33 cellular contexts compared by ENCODE assay signal in genomic region chrY:9041474-9041873, GRCh38.
"Had no signal": no experiment of that assay in that cellular context is flagged by ENCODE, and none has a peak within 500 bp of the region (broad histone marks: within the 10 kb centered on the region; RNA-seq: fewer than 3 reads in every experiment).

No MANE protein-coding gene starts in this region.

- H3K27me3 Mint-ChIP-seq: activated CD4-positive, alpha-beta memory T cell treated with anti-CD3 and anti-CD28 coated beads, Interleukin-2, amount 10 ng/mL, durations not matched to agents 7 days and 5 days; activated naive CD4-positive, alpha-beta T cell treated with anti-CD3 and anti-CD28 coated beads, Interleukin-2, amount 50 U/mL, for 24 hours; activated naive CD8-positive, alpha-beta T cell treated with anti-CD3 and anti-CD28 coated beads, Interleukin-2, amount 10 ng/mL, durations not matched to agents 7 days and 5 days; activated T-cell treated with anti-CD3 and anti-CD28 coated beads, Interleukin-2, amount 50 U/mL, for 24 hours; central memory CD8-positive, alpha-beta T cell had no signal

- H3K9me2 ChIP-seq: SK-N-SH had no signal

- H3K36me3 Mint-ChIP-seq: activated naive CD4-positive, alpha-beta T cell treated with anti-CD3 and anti-CD28 coated beads, Interleukin-2, amount 50 U/mL, for 24 hours; activated naive CD8-positive, alpha-beta T cell treated with anti-CD3 and anti-CD28 coated beads, Interleukin-2, amount 10 ng/mL, durations not matched to agents 7 days and 5 days had no signal

- H3K4me1 ChIP-seq: ascending aorta, Peyer's patch, SJSA1 had no signal

- H3K27me3 ChIP-seq: ascending aorta, cardiac muscle cell, Peyer's patch, SJSA1 had no signal

- H3K27ac Mint-ChIP-seq: activated CD4-positive, alpha-beta memory T cell treated with anti-CD3 and anti-CD28 coated beads, Interleukin-2, amount 10 ng/mL, durations not matched to agents 7 days and 5 days; activated naive CD4-positive, alpha-beta T cell treated with anti-CD3 and anti-CD28 coated beads, Interleukin-2, amount 50 U/mL, for 24 hours; activated naive CD8-positive, alpha-beta T cell treated with anti-CD3 and anti-CD28 coated beads, Interleukin-2, amount 10 ng/mL, durations not matched to agents 7 days and 5 days; activated T-cell treated with anti-CD3 and anti-CD28 coated beads, Interleukin-2, amount 50 U/mL, for 24 hours; activated T-helper 2 cell treated with anti-CD3 and anti-CD28 coated beads, Interferon-gamma antibody, Interleukin-2, Interleukin-4, amounts not matched to agents 10 μg/mL and 5 μg/mL and 100 μg/mL, durations not matched to agents 14 hours and 24 hours and 36 hours; T-helper 1 cell treated with Interleukin-12 subunit alpha and Interleukin-12 subunit beta and Interleukin-4 antibody, amounts not matched to agents 30 μg/mL and 1 μg/mL, for 36 hours; T-helper 2 cell treated with Interferon-gamma antibody and Interleukin-4, amounts not matched to agents 5 μg/mL and 100 μg/mL, for 36 hours had no signal

- DNase-seq: activated CD4-positive, alpha-beta memory T cell treated with anti-CD3 and anti-CD28 coated beads, Interleukin-2, amount 10 ng/mL, durations not matched to agents 7 days and 5 days; activated CD4-positive, alpha-beta T cell treated with anti-CD3 and anti-CD28 coated beads for 4 hours; activated CD4-positive, alpha-beta T cell treated with anti-CD3 and anti-CD28 coated beads, Interleukin-2, amount 50 U/mL, for 1 hour; activated gamma-delta T cell; activated naive CD4-positive, alpha-beta T cell treated with Interleukin-2 at 50 U/mL for 16 hours; activated naive CD8-positive, alpha-beta T cell treated with anti-CD3 and anti-CD28 coated beads, Interleukin-2, amount 10 ng/mL, durations not matched to agents 7 days and 5 days; activated T-cell treated with anti-CD3 and anti-CD28 coated beads, Interleukin-2, amount 50 U/mL, for 24 hours; amygdala; MM.1S; MV-4-11; NCI-H1092; NCI-H1436 treated with DMSO at 0.1 percent for 48 hours; NCI-H1694 treated with DMSO at 0.1 percent for 48 hours; NCI-H2029; NCI-H510A; NCI-H526; NCI-H748 treated with DMSO at 0.1 percent for 48 hours; NK-92 treated with Interleukin-12 subunit alpha and Interleukin-12 subunit beta, amount 100 ng/mL, for 24 hours; PC-3; Peyer's patch; RPMI8226; SHP77 treated with DMSO at 0.1 percent for 48 hours; SK-N-SH had no signal

- H3K9me3 ChIP-seq: ascending aorta, Peyer's patch, SJSA1, SK-N-SH had no signal

- H3K4me1 Mint-ChIP-seq: activated CD4-positive, alpha-beta memory T cell treated with anti-CD3 and anti-CD28 coated beads, Interleukin-2, amount 10 ng/mL, durations not matched to agents 7 days and 5 days; activated naive CD4-positive, alpha-beta T cell treated with anti-CD3 and anti-CD28 coated beads, Interleukin-2, amount 50 U/mL, for 24 hours; activated naive CD8-positive, alpha-beta T cell treated with anti-CD3 and anti-CD28 coated beads, Interleukin-2, amount 10 ng/mL, durations not matched to agents 7 days and 5 days; central memory CD8-positive, alpha-beta T cell had no signal

- H3K27ac ChIP-seq: ascending aorta, cardiac muscle cell, KMS-11, Peyer's patch, SJSA1 had no signal

- H3K9me3 Mint-ChIP-seq: activated CD4-positive, alpha-beta memory T cell treated with anti-CD3 and anti-CD28 coated beads, Interleukin-2, amount 10 ng/mL, durations not matched to agents 7 days and 5 days; activated naive CD4-positive, alpha-beta T cell treated with anti-CD3 and anti-CD28 coated beads, Interleukin-2, amount 50 U/mL, for 24 hours; activated naive CD8-positive, alpha-beta T cell treated with anti-CD3 and anti-CD28 coated beads, Interleukin-2, amount 10 ng/mL, durations not matched to agents 7 days and 5 days; activated T-cell treated with anti-CD3 and anti-CD28 coated beads, Interleukin-2, amount 50 U/mL, for 24 hours; T-helper 1 cell treated with Interleukin-12 subunit alpha and Interleukin-12 subunit beta and Interleukin-4 antibody, amounts not matched to agents 30 μg/mL and 1 μg/mL, for 36 hours; T-helper 2 cell treated with Interferon-gamma antibody and Interleukin-4, amounts not matched to agents 5 μg/mL and 100 μg/mL, for 36 hours had no signal

- H3K36me3 ChIP-seq: ascending aorta, cardiac muscle cell, Peyer's patch, SJSA1 had no signal

- H3K4me3 Mint-ChIP-seq: activated CD4-positive, alpha-beta memory T cell treated with anti-CD3 and anti-CD28 coated beads, Interleukin-2, amount 10 ng/mL, durations not matched to agents 7 days and 5 days; activated naive CD4-positive, alpha-beta T cell treated with anti-CD3 and anti-CD28 coated beads, Interleukin-2, amount 50 U/mL, for 24 hours; activated naive CD8-positive, alpha-beta T cell treated with anti-CD3 and anti-CD28 coated beads, Interleukin-2, amount 10 ng/mL, durations not matched to agents 7 days and 5 days; activated T-cell treated with anti-CD3 and anti-CD28 coated beads, Interleukin-2, amount 50 U/mL, for 24 hours; central memory CD8-positive, alpha-beta T cell; T-helper 1 cell treated with Interleukin-12 subunit alpha and Interleukin-12 subunit beta and Interleukin-4 antibody, amounts not matched to agents 30 μg/mL and 1 μg/mL, for 36 hours; T-helper 2 cell treated with Interferon-gamma antibody and Interleukin-4, amounts not matched to agents 5 μg/mL and 100 μg/mL, for 36 hours had no signal

- H3K4me3 ChIP-seq: ascending aorta, cardiac muscle cell, Peyer's patch, SJSA1 had no signal

- ATAC-seq: activated CD4-positive, CD25-positive, alpha-beta regulatory T cell treated with anti-CD3 and anti-CD28 coated beads, Interleukin-2, amount 50 U/mL, for 24 hours; PC-3 had no signal

- H3K4me2 ChIP-seq: KMS-11, SK-N-SH had no signal
